In genomic region chr6:3291987-3292386, GRCh38 we compare ENCODE assay signal across 20 cellular contexts. TPM values are rescaled to one million over a fixed set of nuclear protein-coding genes. Genes with fewer than 3 reads are reported as not detected.
DNase-seq lines count a peak whose midpoint lies in the region; ATAC-seq and TF ChIP-seq lines count a peak whose summit lies in the region.
"Had no signal": no experiment of that assay in that cellular context is flagged by ENCODE, and none has a peak within 500 bp of the region (broad histone marks: within the 10 kb centered on the region; RNA-seq: fewer than 3 reads in every experiment).

No MANE protein-coding gene starts in this region.

- peaks cover 15% of the 10 kb centered on the region for H3K36me3 Mint-ChIP-seq in MCF 10A (ENCODE audit: insufficient read depth, unreplicated experiment)
- H3K36me3 Mint-ChIP-seq in activated naive CD4-positive, alpha-beta T cell treated with anti-CD3 and anti-CD28 coated beads, Interleukin-2, amount 10 ng/mL, durations not matched to agents 7 days and 5 days, result no peaks in the 10 kb centered on the region

- no peak overlapping the region for H3K4me3 Mint-ChIP-seq in MCF 10A (ENCODE audit: unreplicated experiment)
- no peak overlapping the region for H3K4me3 Mint-ChIP-seq in activated naive CD4-positive, alpha-beta T cell treated with anti-CD3 and anti-CD28 coated beads, Interleukin-2, amount 10 ng/mL, durations not matched to agents 7 days and 5 days

- no peaks in the 10 kb centered on the region for H3K9me3 ChIP-seq in right lobe of liver

- TF ChIP-seq CTCF in right lobe of liver (IDR thresholded peaks at IDR 0.05), result no peak
- no peak for TF ChIP-seq CTCF in MCF 10A (IDR thresholded peaks at IDR 0.05; ENCODE audit: unreplicated experiment)

- H3K27ac Mint-ChIP-seq in MCF 10A (ENCODE audit: low read depth, unreplicated experiment), result no peak overlapping the region
- H3K27ac Mint-ChIP-seq in activated naive CD4-positive, alpha-beta T cell treated with anti-CD3 and anti-CD28 coated beads, Interleukin-2, amount 10 ng/mL, durations not matched to agents 7 days and 5 days, result no peak overlapping the region

- H3K27me3 Mint-ChIP-seq in MCF 10A (ENCODE audit: insufficient read depth, unreplicated experiment), result no peaks in the 10 kb centered on the region
- H3K27me3 Mint-ChIP-seq in activated naive CD4-positive, alpha-beta T cell treated with anti-CD3 and anti-CD28 coated beads, Interleukin-2, amount 10 ng/mL, durations not matched to agents 7 days and 5 days, result no peaks in the 10 kb centered on the region

- no peaks in the 10 kb centered on the region for H3K4me1 Mint-ChIP-seq in MCF 10A (ENCODE audit: insufficient read depth, unreplicated experiment)
- no peaks in the 10 kb centered on the region for H3K4me1 Mint-ChIP-seq in activated naive CD4-positive, alpha-beta T cell treated with anti-CD3 and anti-CD28 coated beads, Interleukin-2, amount 10 ng/mL, durations not matched to agents 7 days and 5 days

- no peak overlapping the region for H3K4me3 ChIP-seq in right lobe of liver

- CTCF ChIA-PET in MCF 10A (lab: Yijun Ruan, JAX), result interaction anchor here (0.7 to 0.8 kb wide), 2 partner anchors 488 to 641 kb away, joined by 3 read pairs; no protein-coding TSS in a partner anchor
- CTCF ChIA-PET in activated naive CD4-positive, alpha-beta T cell treated with anti-CD3 and anti-CD28 coated beads, Interleukin-2, amount 10 ng/mL, durations not matched to agents 7 days and 5 days (lab: Charles Lee), result no interaction called here

- ATAC-seq in Right ventricle myocardium inferior (no peak), right lobe of liver (peak in 3 of 4 donors; percentile 8 to 52 (median 50)), HG03025 (IDR thresholded peaks at IDR 0.05; ENCODE audit: low FRiP score, unreplicated experiment) (no peak)
- ATAC-seq: PC-3 had no signal

- no peaks in the 10 kb centered on the region for H3K27me3 ChIP-seq in right lobe of liver

- peaks cover 0 to 12% (median 4%) of the 10 kb centered on the region in 4 donors for H3K4me1 ChIP-seq in right lobe of liver

- peaks cover 0 to 8% (median 0%) of the 10 kb centered on the region in 4 donors for H3K36me3 ChIP-seq in right lobe of liver

- DNase-seq in cardiac septum (ENCODE audit: low spot score) (peak; percentile 63), Right ventricle myocardium inferior (ENCODE audit: missing footprints) (no peak), dermis blood vessel endothelial cell (peak; percentile 19), right lobe of liver (peak in 1 of 3 donors; percentile 30), MCF 10A (ENCODE audit: unreplicated experiment) (no peak)
- DNase-seq in stimulated activated CD4-positive, alpha-beta T cell treated with anti-CD3 and anti-CD28 coated beads, Interleukin-2, amount 100 ng/mL, for 24 hours, result no peak
- no peak for DNase-seq in activated naive CD4-positive, alpha-beta T cell treated with anti-CD3 and anti-CD28 coated beads, Interleukin-2, amount 10 ng/mL, durations not matched to agents 7 days and 5 days
- DNase-seq: AML-193, DMS79, KG1, NCI-H1417 treated with DMSO at 0.1 percent for 48 hours, NCI-H187 treated with DMSO at 0.1 percent for 48 hours, NCI-H2227 treated with DMSO at 0.1 percent for 48 hours, NCI-H510A treated with DMSO at 0.1 percent for 48 hours, NCI-H82, PC-3, RPMI8226 had no signal

- no TSS peak for BruUV-seq in MCF 10A (replicated peaks; lab: Mats Ljungman, UMichigan)

- H3K27ac ChIP-seq in right lobe of liver, result no peak overlapping the region
- H3K27ac ChIP-seq: 22Rv1, C4-2B had no signal

- no peak for TF ChIP-seq POLR2A in right lobe of liver (IDR thresholded peaks at IDR 0.05)

- POLR2A ChIA-PET in MCF 10A (lab: Yijun Ruan, JAX), result interaction anchor here (0.8 to 1.0 kb wide), 2 partner anchors 8 to 111 kb away, joined by 3 read pairs; no protein-coding TSS in a partner anchor

- H3K9me3 Mint-ChIP-seq in MCF 10A (ENCODE audit: unreplicated experiment), result no peaks in the 10 kb centered on the region
- H3K9me3 Mint-ChIP-seq in activated naive CD4-positive, alpha-beta T cell treated with anti-CD3 and anti-CD28 coated beads, Interleukin-2, amount 10 ng/mL, durations not matched to agents 7 days and 5 days, result no peaks in the 10 kb centered on the region

- intact Hi-C loops in cardiac septum (cut with DNase I), result no loop called here
- intact Hi-C loops in Right ventricle myocardium inferior (cut with DNase I), result loop anchor here (5.0 kb wide), 1 partner anchor 165 kb away; the partner anchor contains the start of gene SLC22A23
- intact Hi-C loops in right lobe of liver (cut with DNase I), result no loop called here
- intact Hi-C loops in MCF 10A (cut with micrococcal nuclease), result no loop called here

- 82% methylated on average over 7 of the region's 7 CpGs for WGBS in right lobe of liver (ENCODE audit: insufficient coverage, low coverage, low lambda C conversion rate, missing lambda C conversion rate)

RNA-seq across cellular contexts. Expression of gene PSMG4, which starts 33.2 kb away (rescaled TPM):
- total RNA-seq in cardiac septum, result 8.8 TPM
- 9.1 TPM for total RNA-seq in Right ventricle myocardium inferior
- total RNA-seq in dermis blood vessel endothelial cell, result 31.8 and 33.5 TPM in 2 replicates
- 10 to 100 TPM in 5 of 6 experiments, 1 to 10 TPM in 1; 9.4 to 15.4 (median 11.0) TPM for total RNA-seq in right lobe of liver
- total RNA-seq in MCF 10A (2022), result 27.9 and 40.0 TPM in 2 replicates

Comparison
In these comparisons a context has a peak if more than half of its experiments do, and no peak if none do; other contexts are left out.
1. DNase-seq: peak in cardiac septum (single experiment) and dermis blood vessel endothelial cell (single experiment); none in Right ventricle myocardium inferior (single experiment), MCF 10A (single experiment), stimulated activated CD4-positive, alpha-beta T cell treated with anti-CD3 and anti-CD28 coated beads, Interleukin-2, amount 100 ng/mL, for 24 hours (0 of 2) and activated naive CD4-positive, alpha-beta T cell treated with anti-CD3 and anti-CD28 coated beads, Interleukin-2, amount 10 ng/mL, durations not matched to agents 7 days and 5 days (single experiment).
2. ATAC-seq: peak in right lobe of liver (3 of 4); none in Right ventricle myocardium inferior (single experiment) and HG03025 (single experiment).